ENCODE assay signal across 27 cellular contexts in genomic region chr12:130549361-130549760, GRCh38.
DNase-seq lines count a peak whose midpoint lies in the region; ATAC-seq and TF ChIP-seq lines count a peak whose summit lies in the region.
"Had no signal": no experiment of that assay in that cellular context is flagged by ENCODE, and none has a peak within 500 bp of the region (broad histone marks: within the 10 kb centered on the region; RNA-seq: fewer than 3 reads in every experiment).

No MANE protein-coding gene starts in this region.

- TF ChIP-seq CTCF in SK-N-SH (IDR thresholded peaks at IDR 0.05) (no peak), colonic mucosa (IDR thresholded peaks at IDR 0.05) (no peak)

- H3K4me3 ChIP-seq in SK-N-SH (ENCODE audit: low read depth in 2 of 2, low read length in 1 of 2) (no peak overlapping the region), SJSA1 (no peak overlapping the region), colonic mucosa (no peak overlapping the region)
- H3K4me3 ChIP-seq: A549; BLaER1; BLaER1 treated with 17β-estradiol and CSF1 and Interleukin-3, amounts not matched to agents 10 nM and 100 nM had no signal

- H3K27me3 ChIP-seq in SK-N-SH (ENCODE audit: insufficient read depth) (no peaks in the 10 kb centered on the region), SJSA1 (replicated peaks) (peaks cover 85% of the 10 kb centered on the region), colonic mucosa (no peaks in the 10 kb centered on the region)
- H3K27me3 ChIP-seq: BE2C; BLaER1; BLaER1 treated with 17β-estradiol and CSF1 and Interleukin-3, amounts not matched to agents 10 nM and 100 nM had no signal

- no peaks in the 10 kb centered on the region; the same call in 1 of the 2 replicates for H3K9me3 ChIP-seq in SK-N-SH
- peaks cover 37% of the 10 kb centered on the region for H3K9me3 ChIP-seq in SJSA1 (replicated peaks)
- no peaks in the 10 kb centered on the region for H3K9me3 ChIP-seq in colonic mucosa
- H3K9me3 ChIP-seq: A549, Caco-2 had no signal

- H3K36me3 ChIP-seq in SK-N-SH (replicated peaks in 1 of 2; ENCODE audit: control insufficient read depth in 1 of 2, insufficient read depth in 2 of 2, low read length in 1 of 2) (no peaks in the 10 kb centered on the region), SJSA1 (no peaks in the 10 kb centered on the region), colonic mucosa (no peaks in the 10 kb centered on the region)
- H3K36me3 ChIP-seq: BLaER1; BLaER1 treated with 17β-estradiol and CSF1 and Interleukin-3, amounts not matched to agents 10 nM and 100 nM had no signal

- 8% methylated on average over 3 of the region's 3 CpGs for WGBS in SK-N-SH (ENCODE audit: low lambda C conversion rate)

- ATAC-seq in SK-N-SH treated with all-trans-retinoic acid at 6 μM for 48 hours, result no peak
- ATAC-seq: A549; CD8-positive, alpha-beta T cell had no signal

- no peaks in the 10 kb centered on the region for H4K20me1 ChIP-seq in SK-N-SH (ENCODE audit: insufficient read depth)
- H4K20me1 ChIP-seq: BLaER1; BLaER1 treated with 17β-estradiol and CSF1 and Interleukin-3, amounts not matched to agents 10 nM and 100 nM had no signal

- H3F3A ChIP-seq in SK-N-SH (replicated peaks; ENCODE audit: insufficient read depth), result no peaks in the 10 kb centered on the region

- no peak overlapping the region for H3K4me2 ChIP-seq in SK-N-SH
- H3K4me2 ChIP-seq: A549; BLaER1; BLaER1 treated with 17β-estradiol and CSF1 and Interleukin-3, amounts not matched to agents 10 nM and 100 nM had no signal

- intact Hi-C loops in colonic mucosa (cut with DNase I), result no loop called here

- DNase-seq in SK-N-SH (no peak), SJSA1 (ENCODE audit: low read depth in 1 of 2, low spot score in 2 of 2) (peak; percentile 56 to 78), colonic mucosa (no peak)
- DNase-seq: 8988T; ACHN; AML-193; BE2C; C1 segment of cervical spinal cord; Caco-2; Calu3; CD4-positive, alpha-beta memory T cell; CD4-positive, alpha-beta T cell; CD4-positive, CD25-positive, alpha-beta regulatory T cell; CD8-positive, alpha-beta memory T cell; CD8-positive, alpha-beta T cell; DMS 273 treated with DMSO at 0.1 percent for 48 hours; DMS153; DMS79; DMS79 treated with DMSO at 0.1 percent for 48 hours; DND-41; EL had no signal

- H3K79me2 ChIP-seq in SK-N-SH (ENCODE audit: insufficient read depth), result no peaks in the 10 kb centered on the region

- TF ChIP-seq RAD21 in SK-N-SH (IDR thresholded peaks at IDR 0.05; ENCODE audit: low read length), result no peak

- CTCF ChIA-PET in SK-N-SH (lab: Yijun Ruan, JAX), result interaction anchor here (0.9 to 1.0 kb wide), 2 partner anchors 10 to 415 kb away, joined by 3 read pairs; no protein-coding TSS in a partner anchor

- H3K27ac ChIP-seq in SK-N-SH (ENCODE audit: low read depth in 2 of 2, low read length in 1 of 2) (no peak overlapping the region; a peak in 1 of 4 replicates), SJSA1 (no peak overlapping the region), colonic mucosa (no peak overlapping the region)
- H3K27ac ChIP-seq: 22Rv1; A549; BLaER1; BLaER1 treated with 17β-estradiol and CSF1 and Interleukin-3, amounts not matched to agents 10 nM and 100 nM; C4-2B had no signal

- no peak for TF ChIP-seq EP300 in SK-N-SH (IDR thresholded peaks at IDR 0.05; ENCODE audit: borderline replicate concordance in 1 of 2, low read depth in 1 of 2, low read length in 1 of 2)

- H3K4me1 ChIP-seq in SK-N-SH (ENCODE audit: control insufficient read depth in 1 of 2, insufficient read depth in 2 of 2, low read depth in 1 of 2, low read length in 1 of 2) (peaks cover 0 to 34% of the 10 kb centered on the region in 2 experiments; a peak in 2 of 4 replicates), SJSA1 (replicated peaks) (no peaks in the 10 kb centered on the region), colonic mucosa (no peaks in the 10 kb centered on the region)
- H3K4me1 ChIP-seq: A549; BLaER1; BLaER1 treated with 17β-estradiol and CSF1 and Interleukin-3, amounts not matched to agents 10 nM and 100 nM; Caco-2 had no signal

- POLR2A ChIA-PET in SK-N-SH (lab: Yijun Ruan, JAX), result no interaction called here

- no peaks in the 10 kb centered on the region for H3K9me2 ChIP-seq in SK-N-SH

- H2AFZ ChIP-seq in SK-N-SH (ENCODE audit: low read depth), result no peak overlapping the region

- H3K9ac ChIP-seq in SK-N-SH (no peak overlapping the region), colonic mucosa (ENCODE audit: low read depth in 2 of 2, low read length in 2 of 2) (no peak overlapping the region)
- H3K9ac ChIP-seq: BLaER1; BLaER1 treated with 17β-estradiol and CSF1 and Interleukin-3, amounts not matched to agents 10 nM and 100 nM had no signal

TF ChIP-seq in SK-N-SH treated with all-trans-retinoic acid at 6 μM for 48 hours, 23 proteins besides CTCF, POLR2A, EP300 and RAD21:
- TF ChIP-seq ZNF8 (CRISPR knock-in tag; IDR thresholded peaks at IDR 0.05), result peak; percentile 48; the same call in 1 of the 2 replicates
- no peak for TF ChIP-seq GLIS3 (CRISPR knock-in tag; IDR thresholded peaks at IDR 0.05)
- TF ChIP-seq OSR1 (CRISPR knock-in tag; IDR thresholded peaks at IDR 0.05), result no peak

TF ChIP-seq in SK-N-SH, 30 proteins besides CTCF, POLR2A, EP300 and RAD21:
- TF ChIP-seq CHD2 (IDR thresholded peaks at IDR 0.05; ENCODE audit: low read length, partially characterized antibody) (no peak), RFX5 (IDR thresholded peaks at IDR 0.05; ENCODE audit: low read length) (no peak), TEAD4 (IDR thresholded peaks at IDR 0.05; ENCODE audit: borderline replicate concordance, insufficient read depth) (no peak), ZBTB33 (IDR thresholded peaks at IDR 0.05; ENCODE audit: borderline replicate concordance, low read depth) (no peak), FOXJ3 (CRISPR knock-in tag; IDR thresholded peaks at IDR 0.05) (no peak)

Comparison
In these comparisons a context has a peak if more than half of its experiments do, and no peak if none do; other contexts are left out.
1. DNase-seq: peak in SJSA1 (2 of 2); none in SK-N-SH (single experiment) and colonic mucosa (single experiment).